Comparison of ENCODE assay signal across 8 cellular contexts in the genomic region with DNA sequence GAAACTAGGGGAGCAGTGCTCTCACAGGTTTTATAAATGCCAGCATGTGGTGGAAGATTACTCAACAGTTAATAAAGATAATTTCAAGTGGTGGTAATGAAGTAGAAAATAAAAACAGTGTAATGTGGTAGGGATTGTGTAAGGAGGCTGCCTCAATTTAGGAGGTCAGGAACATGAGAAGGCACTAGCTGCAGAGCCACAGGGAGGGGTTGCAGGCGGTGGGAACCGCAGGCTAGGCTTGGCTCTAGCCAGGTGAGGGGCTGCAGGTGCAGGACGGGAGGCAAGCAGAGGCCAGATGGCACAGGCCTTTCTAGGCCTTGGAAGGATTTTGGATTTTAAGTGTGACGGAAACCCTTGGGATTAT. TPM values are rescaled to one million over a fixed set of nuclear protein-coding genes. Genes with fewer than 3 reads are reported as not detected.
DNase-seq lines count a peak whose midpoint lies in the region; ATAC-seq, FAIRE-seq and TF ChIP-seq lines count a peak whose summit lies in the region.

No MANE protein-coding gene starts in this region.

- H3K4me3 ChIP-seq in A673 (ENCODE audit: low read depth, low read length, poor library complexity, severe bottlenecking) (peak overlapping the region; percentile 67), mucosa of stomach (ENCODE audit: low read length) (peak overlapping the region; percentile 22)

- H3K36me3 ChIP-seq in A673 (ENCODE audit: insufficient read depth, low read length, poor library complexity, severe bottlenecking) (peaks cover 15% of the 10 kb centered on the region), mucosa of stomach (ENCODE audit: control insufficient read depth, insufficient read depth, low read length) (peaks cover 4% of the 10 kb centered on the region)

- no peak for TF ChIP-seq CTCF in A673 (conservative IDR thresholded peaks at IDR 0.05; ENCODE audit: low read depth, low read length)

- peak overlapping the region; percentile 84 for H3K9ac ChIP-seq in mucosa of stomach (ENCODE audit: low read length)

- TF ChIP-seq POLR2A in GM12892 (IDR thresholded peaks at IDR 0.05; ENCODE audit: low read depth, low read length): no peak

- BruUV-seq in A673 (replicated peaks; lab: Mats Ljungman, UMichigan): no TSS peak

- POLR2A ChIA-PET in A673 (lab: Charles Lee; ENCODE audit: low non-redundant PET): no interaction called here

- CTCF ChIA-PET in A673 (lab: Charles Lee): no interaction called here

- H3K9me3 ChIP-seq in A673 (ENCODE audit: low read depth, low read length, poor library complexity, severe bottlenecking): no peaks in the 10 kb centered on the region
- H3K9me3 ChIP-seq in mucosa of stomach (ENCODE audit: control insufficient read depth, low read length): no peaks in the 10 kb centered on the region

- ATAC-seq in HG03196 (IDR thresholded peaks at IDR 0.05; ENCODE audit: unreplicated experiment): peak; percentile 22

- DNase-seq in A673 (ENCODE audit: low spot score): no peak
- DNase-seq in GM12892 (ENCODE audit: insufficient read length): no peak
- peak; percentile 35 for DNase-seq in RPMI8226
- DNase-seq in effector CD4-positive, alpha-beta T cell: peak; percentile 7
- no peak for DNase-seq in HTR-8/SVneo (ENCODE audit: insufficient read length, low spot score)
- no peak for DNase-seq in occipital lobe (lab: John Stamatoyannopoulos, UW)

- no peaks in the 10 kb centered on the region for H3K27me3 ChIP-seq in A673 (replicated peaks; ENCODE audit: insufficient read depth, low read depth, low read length, poor library complexity)
- H3K27me3 ChIP-seq in mucosa of stomach (ENCODE audit: control insufficient read depth, insufficient read depth, low read length): no peaks in the 10 kb centered on the region

- peak overlapping the region; percentile 97 for H3K27ac ChIP-seq in A673 (ENCODE audit: low read depth, low read length, poor library complexity, severe bottlenecking)

- intact Hi-C loops in A673 (cut with micrococcal nuclease; ENCODE audit: unreplicated experiment): no loop called here

- H3K4me1 ChIP-seq in A673 (ENCODE audit: insufficient read depth, low read length, poor library complexity, severe bottlenecking): peaks cover 23% of the 10 kb centered on the region
- H3K4me1 ChIP-seq in mucosa of stomach (ENCODE audit: control insufficient read depth, insufficient read depth, low read length): peaks cover 10% of the 10 kb centered on the region

- FAIRE-seq in GM12892 (lab: Jason Lieb, UNC): peak; percentile 17
- no peak for FAIRE-seq in HTR-8/SVneo (lab: Jason Lieb, UNC)

RNA-seq across cellular contexts. Expression of gene METTL25, which starts 0.8 kb away (rescaled TPM):
- total RNA-seq in A673 (2021) (3.1 and 5.1 TPM in 2 replicates), occipital lobe (35.6 TPM)
- 4.5 TPM for polyA plus RNA-seq in GM12892 (2012; ENCODE audit: missing spikeins)

RNA-seq across cellular contexts. Expression of gene CCDC59, which starts 0.9 kb away (rescaled TPM):
- 74.9 and 83.1 TPM in 2 replicates for total RNA-seq in A673 (2021)
- polyA plus RNA-seq in GM12892 (2012; ENCODE audit: missing spikeins): 71.8 TPM
- 34.0 TPM for total RNA-seq in occipital lobe

Comparison
In these comparisons a context has a peak if more than half of its experiments do, and no peak if none do; other contexts are left out.
1. DNase-seq: peak in RPMI8226 (single experiment) and effector CD4-positive, alpha-beta T cell (single experiment); none in A673 (single experiment), GM12892 (single experiment), HTR-8/SVneo (single experiment) and occipital lobe (single experiment).